In genomic region chr10:110274072-110274627, GRCh38 we compare ENCODE assay signal across 1 cellular context.
TF ChIP-seq lines count a peak whose summit lies in the region.

No MANE protein-coding gene starts in this region.

TF ChIP-seq in GM23338, 12 proteins besides CTCF, POLR2A, EP300 and RAD21 (continued from another document):
- TF ChIP-seq ZNF462 (CRISPR knock-in tag; IDR thresholded peaks at IDR 0.05) (no peak), EZH2phosphoT487 (IDR thresholded peaks at IDR 0.05; ENCODE audit: unreplicated experiment) (no peak), ETS1 (IDR thresholded peaks at IDR 0.05) (no peak), REST (IDR thresholded peaks at IDR 0.05; ENCODE audit: unreplicated experiment) (no peak), STAT1 (IDR thresholded peaks at IDR 0.05; ENCODE audit: unreplicated experiment) (no peak), CREB1 (CRISPR knock-in tag; IDR thresholded peaks at IDR 0.05; ENCODE audit: low read depth) (no peak), ZNF331 (CRISPR knock-in tag; IDR thresholded peaks at IDR 0.05; ENCODE audit: low read depth) (no peak), EZH2 (IDR thresholded peaks at IDR 0.05; ENCODE audit: low read depth, unreplicated experiment) (no peak), NANOG (IDR thresholded peaks at IDR 0.05; ENCODE audit: borderline replicate concordance) (no peak), JUNB (IDR thresholded peaks at IDR 0.05; ENCODE audit: unreplicated experiment) (no peak)
